Comparison of ENCODE assay signal across 1 cellular context in genomic region chr5:176466245-176466871, GRCh38.
TF ChIP-seq lines count a peak whose summit lies in the region.

No MANE protein-coding gene starts in this region.

TF ChIP-seq in HepG2, 621 proteins besides CTCF, POLR2A, EP300 and RAD21 (continues in another document):
- TF ChIP-seq HMG20A (CRISPR knock-in tag; IDR thresholded peaks at IDR 0.05; ENCODE audit: borderline replicate concordance) (no peak), ZNF644 (CRISPR knock-in tag; IDR thresholded peaks at IDR 0.05; ENCODE audit: low read depth) (no peak), CEBPZ (IDR thresholded peaks at IDR 0.05; ENCODE audit: low read length) (no peak), SIX4 (CRISPR knock-in tag; IDR thresholded peaks at IDR 0.05) (no peak), ZBTB10 (CRISPR knock-in tag; IDR thresholded peaks at IDR 0.05; ENCODE audit: borderline replicate concordance) (no peak), XRCC5 (optimal IDR thresholded peaks at IDR 0.05; ENCODE audit: low read length) (no peak), FOXP1 (IDR thresholded peaks at IDR 0.05) (no peak), FOXP1 (CRISPR knock-in tag; IDR thresholded peaks at IDR 0.05) (0 out of 2 replicates have a peak, but pooled peaks have one; percentile 38), HMG20B (CRISPR knock-in tag; conservative IDR thresholded peaks at IDR 0.05) (0 out of 2 replicates have a peak, but pooled peaks have one; percentile 54), ZNF350 (CRISPR knock-in tag; IDR thresholded peaks at IDR 0.05; ENCODE audit: borderline replicate concordance, low read depth) (no peak), TAF15 (IDR thresholded peaks at IDR 0.05; ENCODE audit: low read depth, low read length, poor library complexity, severe bottlenecking) (no peak), AKAP8 (CRISPR knock-in tag; IDR thresholded peaks at IDR 0.05) (no peak), ATAD3A (CRISPR knock-in tag; IDR thresholded peaks at IDR 0.05) (no peak), SATB2 (CRISPR knock-in tag; IDR thresholded peaks at IDR 0.05) (no peak), STAG1 (CRISPR knock-in tag; IDR thresholded peaks at IDR 0.05) (no peak), ATF4 (CRISPR knock-in tag; IDR thresholded peaks at IDR 0.05) (no peak), ZNF781 (CRISPR knock-in tag; IDR thresholded peaks at IDR 0.05; ENCODE audit: borderline replicate concordance, not compliant biosample characterization) (no peak), ZGPAT (CRISPR knock-in tag; IDR thresholded peaks at IDR 0.05) (no peak), TBL1XR1 (IDR thresholded peaks at IDR 0.05; ENCODE audit: borderline replicate concordance, low read length, partially characterized antibody) (no peak), CERS6 (CRISPR knock-in tag; IDR thresholded peaks at IDR 0.05) (no peak), DDIT3 (CRISPR knock-in tag; IDR thresholded peaks at IDR 0.05) (peak; percentile 65; the same call in 1 of the 2 replicates), ZNF761 (CRISPR knock-in tag; conservative IDR thresholded peaks at IDR 0.05) (no peak), JUN (CRISPR knock-in tag; IDR thresholded peaks at IDR 0.05) (no peak), GATAD2A (CRISPR knock-in tag; IDR thresholded peaks at IDR 0.05) (no peak), THAP11 (CRISPR knock-in tag; IDR thresholded peaks at IDR 0.05) (no peak), NR2C2 (CRISPR knock-in tag; IDR thresholded peaks at IDR 0.05; ENCODE audit: borderline replicate concordance) (no peak), ZNF180 (CRISPR knock-in tag; IDR thresholded peaks at IDR 0.05; ENCODE audit: borderline replicate concordance, low read depth) (no peak), HNF4G (IDR thresholded peaks at IDR 0.05; ENCODE audit: borderline replicate concordance, low read depth, low read length) (no peak), HNF4G (CRISPR knock-in tag; IDR thresholded peaks at IDR 0.05; ENCODE audit: borderline replicate concordance, low read depth) (no peak), SOX6 (IDR thresholded peaks at IDR 0.05) (no peak), SOX6 (CRISPR knock-in tag; IDR thresholded peaks at IDR 0.05) (0 out of 2 replicates have a peak, but pooled peaks have one; percentile 48), ZNF598 (CRISPR knock-in tag; IDR thresholded peaks at IDR 0.05; ENCODE audit: borderline replicate concordance) (no peak), CEBPB (IDR thresholded peaks at IDR 0.05; ENCODE audit: borderline replicate concordance, low read depth, low read length) (peak; percentile 54; the same call in 1 of the 2 replicates), ZNF724P (CRISPR knock-in tag; IDR thresholded peaks at IDR 0.05; ENCODE audit: borderline replicate concordance) (no peak), ZNF775 (CRISPR knock-in tag; IDR thresholded peaks at IDR 0.05; ENCODE audit: borderline replicate concordance) (no peak), GTF2F1 (IDR thresholded peaks at IDR 0.05; ENCODE audit: low read length) (no peak), ZBTB14 (CRISPR knock-in tag; IDR thresholded peaks at IDR 0.05) (no peak), HNF1A (IDR thresholded peaks at IDR 0.05; ENCODE audit: low read depth) (no peak), HNF1A (CRISPR knock-in tag; IDR thresholded peaks at IDR 0.05; ENCODE audit: borderline replicate concordance) (no peak), NRL (CRISPR knock-in tag; IDR thresholded peaks at IDR 0.05; ENCODE audit: borderline replicate concordance) (no peak), FOXA3 (CRISPR knock-in tag; IDR thresholded peaks at IDR 0.05) (no peak), HMGXB3 (CRISPR knock-in tag; IDR thresholded peaks at IDR 0.05; ENCODE audit: borderline replicate concordance) (no peak)
